Comparison of ENCODE assay signal across 16 cellular contexts in the genomic region with DNA sequence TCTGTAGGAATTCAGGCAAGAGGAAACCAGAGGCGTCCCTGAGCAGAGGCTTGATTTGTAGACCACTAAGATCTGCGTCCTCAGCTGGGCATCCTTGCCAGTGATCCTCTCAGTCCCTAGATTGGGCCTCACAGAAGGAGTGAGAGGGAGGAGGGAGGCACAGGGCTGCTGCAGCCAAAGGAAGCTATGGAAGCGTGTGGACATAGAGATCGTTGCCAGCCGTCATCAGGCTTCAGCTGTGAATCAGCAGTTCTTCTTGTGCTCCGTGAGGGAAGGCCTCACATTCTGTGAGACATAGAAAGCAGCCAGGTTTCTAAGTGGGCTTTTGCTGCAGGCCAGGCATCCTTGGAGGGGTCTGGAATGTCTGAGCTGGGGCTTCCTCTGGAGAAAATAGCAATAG.
DNase-seq lines count a peak whose midpoint lies in the region; ATAC-seq, FAIRE-seq and TF ChIP-seq lines count a peak whose summit lies in the region.
"Had no signal": no experiment of that assay in that cellular context is flagged by ENCODE, and none has a peak within 500 bp of the region (broad histone marks: within the 10 kb centered on the region; RNA-seq: fewer than 3 reads in every experiment).

No MANE protein-coding gene starts in this region.

- TF ChIP-seq RAD21 in H1 (IDR thresholded peaks at IDR 0.05 in 1 of 2, conservative IDR thresholded peaks at IDR 0.05 in 1 of 2; ENCODE audit: low read depth in 2 of 2, low read length in 2 of 2) (no peak), neural cell (conservative IDR thresholded peaks at IDR 0.05) (no peak)

- H3K36me3 ChIP-seq in H1 (ENCODE audit: control insufficient read depth in 2 of 4, insufficient read depth in 4 of 4, low read length in 3 of 4) (no peaks in the 10 kb centered on the region), neural cell (ENCODE audit: insufficient read depth, low read length) (no peaks in the 10 kb centered on the region)
- H3K36me3 ChIP-seq in CD4-positive, alpha-beta memory T cell (ENCODE audit: insufficient read depth, low read length) = no peaks in the 10 kb centered on the region

- H3K9me2 ChIP-seq in neural cell (ENCODE audit: insufficient read depth, low read length) = no peaks in the 10 kb centered on the region

- no peak overlapping the region for H3K4me2 ChIP-seq in H1 (ENCODE audit: insufficient read depth in 1 of 2, low read depth in 2 of 2, low read length in 2 of 2)
- no peak overlapping the region for H3K4me2 ChIP-seq in neural cell (ENCODE audit: low read length)

- no peak for TF ChIP-seq POLR2A in H1 (IDR thresholded peaks at IDR 0.05; ENCODE audit: control extremely low read depth in 1 of 2, low read depth in 2 of 2, low read length in 2 of 2)

- H3K9me3 ChIP-seq in right cardiac atrium (ENCODE audit: control insufficient read depth, low read length) = no peaks in the 10 kb centered on the region
- no peaks in the 10 kb centered on the region for H3K9me3 ChIP-seq in H1 (ENCODE audit: insufficient read depth in 2 of 2, low read depth in 1 of 2, low read length in 1 of 2)
- no peaks in the 10 kb centered on the region for H3K9me3 ChIP-seq in neural cell (ENCODE audit: low read length)
- no peaks in the 10 kb centered on the region for H3K9me3 ChIP-seq in CD4-positive, alpha-beta memory T cell (ENCODE audit: control insufficient read depth in 1 of 2, low read length in 2 of 2)
- H3K9me3 ChIP-seq: Caco-2 had no signal

- no peak overlapping the region for H3K4me3 Mint-ChIP-seq in CD4-positive, alpha-beta memory T cell
- H3K4me3 Mint-ChIP-seq: CD14-positive monocyte; CD8-positive, alpha-beta memory T cell; IgD-negative memory B cell had no signal

- H2BK5ac ChIP-seq in H1 (ENCODE audit: low read depth, low read length) = no peak overlapping the region

- H3K79me1 ChIP-seq in H1 (ENCODE audit: low read depth, low read length) = no peaks in the 10 kb centered on the region

- no peaks in the 10 kb centered on the region for H3F3A ChIP-seq in neural cell (ENCODE audit: insufficient read depth, low read length, poor library complexity, severe bottlenecking)

- POLR2A ChIA-PET in H1 (lab: Charles Lee; ENCODE audit: partially characterized antibody) = no interaction called here
- POLR2A ChIA-PET in CD4-positive, alpha-beta memory T cell (lab: Charles Lee; ENCODE audit: partially characterized antibody) = no interaction called here

- H3K27ac ChIP-seq in right cardiac atrium (ENCODE audit: low read length) (no peak overlapping the region), H1 (ENCODE audit: low read depth, low read length) (no peak overlapping the region; the same call in 1 of the 2 replicates), neural cell (ENCODE audit: low read length) (peak overlapping the region; percentile 18)
- H3K27ac ChIP-seq in CD4-positive, alpha-beta memory T cell (ENCODE audit: low read depth, low read length) = no peak overlapping the region

- no peak overlapping the region for H3K18ac ChIP-seq in H1 (ENCODE audit: extremely low read depth, low read length)

- H3K23ac ChIP-seq in H1 (ENCODE audit: insufficient read length) = no peak overlapping the region

- no peaks in the 10 kb centered on the region for H3K4me1 Mint-ChIP-seq in CD4-positive, alpha-beta memory T cell
- H3K4me1 Mint-ChIP-seq: CD14-positive monocyte; CD8-positive, alpha-beta memory T cell; IgD-negative memory B cell had no signal

- no peak overlapping the region for H3K27ac Mint-ChIP-seq in CD4-positive, alpha-beta memory T cell
- H3K27ac Mint-ChIP-seq: IgD-negative memory B cell had no signal

- no peak overlapping the region for H2BK12ac ChIP-seq in H1 (ENCODE audit: low read depth, low read length)

- H3K9ac ChIP-seq in H1 (replicated peaks in 1 of 4; ENCODE audit: extremely low read depth in 1 of 4, low read depth in 3 of 4, low read length in 3 of 4) = no peak overlapping the region
- no peak overlapping the region for H3K9ac ChIP-seq in neural cell (ENCODE audit: low read length)

- ATAC-seq in right cardiac atrium (peak; percentile 16 to 38), GM21515 (IDR thresholded peaks at IDR 0.05; ENCODE audit: unreplicated experiment) (no peak)
- ATAC-seq: HCT116 had no signal

- CTCF ChIA-PET in H1 (lab: Charles Lee; ENCODE audit: partially characterized antibody) = interaction anchor here (1.0 to 1.2 kb wide), 3 partner anchors 16 to 149 kb away, joined by 3 to 5 read pairs (median 3); no protein-coding TSS in a partner anchor
- CTCF ChIA-PET in CD4-positive, alpha-beta memory T cell (lab: Charles Lee; ENCODE audit: partially characterized antibody) = no interaction called here

- H3K4me3 ChIP-seq in right cardiac atrium (ENCODE audit: low read length) (no peak overlapping the region), H1 (ENCODE audit: extremely low read depth in 1 of 4, insufficient read depth in 2 of 4, low read depth in 3 of 4, low read length in 4 of 4) (no peak overlapping the region), neural cell (ENCODE audit: low read length) (no peak overlapping the region)
- no peak overlapping the region for H3K4me3 ChIP-seq in CD4-positive, alpha-beta memory T cell (ENCODE audit: low read length in 2 of 2)

- TF ChIP-seq EP300 in H1 (IDR thresholded peaks at IDR 0.05; ENCODE audit: borderline replicate concordance in 1 of 2, low read depth in 2 of 2, low read length in 2 of 2) = no peak
- no peak for TF ChIP-seq EP300 in neural cell (conservative IDR thresholded peaks at IDR 0.05; ENCODE audit: poor library complexity, severe bottlenecking)

- FAIRE-seq in H1 (lab: Jason Lieb, UNC) = no peak
- FAIRE-seq: GM19239, H54 had no signal

- no peak overlapping the region for H2AK5ac ChIP-seq in H1 (ENCODE audit: low read depth, low read length)

- no peak overlapping the region for H4K5ac ChIP-seq in H1 (ENCODE audit: insufficient read length, low read depth, low read length)

- no peaks in the 10 kb centered on the region for H3K27me3 Mint-ChIP-seq in CD4-positive, alpha-beta memory T cell
- H3K27me3 Mint-ChIP-seq: CD8-positive, alpha-beta memory T cell; IgD-negative memory B cell had no signal

- DNase-seq in right cardiac atrium = peak in 1 of 3 donors; percentile 38
- no peak for DNase-seq in cardiac septum (ENCODE audit: low spot score)
- no peak for DNase-seq in H1 (ENCODE audit: low read depth in 1 of 2, low spot score in 2 of 2)
- DNase-seq in NCI-H510A (lab: John Stamatoyannopoulos, UW) = no peak
- DNase-seq in CD4-positive, alpha-beta memory T cell = no peak
- DNase-seq: Caco-2; CD8-positive, alpha-beta memory T cell; DND-41; GDM1 had no signal

- H3K27me3 ChIP-seq in right cardiac atrium (ENCODE audit: control insufficient read depth, insufficient read depth) = no peaks in the 10 kb centered on the region
- no peaks in the 10 kb centered on the region for H3K27me3 ChIP-seq in H1 (replicated peaks in 1 of 4; ENCODE audit: control insufficient read depth in 3 of 4, extremely low read depth in 1 of 4, insufficient read depth in 3 of 4, low read length in 3 of 4)
- no peaks in the 10 kb centered on the region for H3K27me3 ChIP-seq in neural cell (ENCODE audit: insufficient read depth, low read depth, low read length)
- no peaks in the 10 kb centered on the region for H3K27me3 ChIP-seq in CD4-positive, alpha-beta memory T cell (ENCODE audit: insufficient read depth, low read length)

- H3K14ac ChIP-seq in H1 (ENCODE audit: insufficient read length) = no peak overlapping the region

- H4K91ac ChIP-seq in H1 (replicated peaks; ENCODE audit: insufficient read length, low read length) = no peak overlapping the region

- H3K79me2 ChIP-seq in H1 (ENCODE audit: control insufficient read depth in 1 of 2, insufficient read depth in 2 of 2, low read length in 2 of 2) = no peaks in the 10 kb centered on the region
- H3K79me2 ChIP-seq in neural cell (replicated peaks; ENCODE audit: insufficient read depth, low read length) = no peaks in the 10 kb centered on the region

- H3K4me1 ChIP-seq in right cardiac atrium (ENCODE audit: control insufficient read depth, insufficient read depth, low read length) = peaks cover 9% of the 10 kb centered on the region
- no peaks in the 10 kb centered on the region for H3K4me1 ChIP-seq in H1 (replicated peaks in 1 of 4; ENCODE audit: control insufficient read depth in 3 of 4, insufficient read depth in 4 of 4, low read length in 3 of 4)
- no peaks in the 10 kb centered on the region for H3K4me1 ChIP-seq in CD4-positive, alpha-beta memory T cell (ENCODE audit: insufficient read depth, low read length)
- H3K4me1 ChIP-seq: Caco-2 had no signal

- no peak overlapping the region for H2AFZ ChIP-seq in H1 (ENCODE audit: low read length)
- H2AFZ ChIP-seq in neural cell (ENCODE audit: low read depth, low read length) = no peak overlapping the region

- no peak overlapping the region for H2BK15ac ChIP-seq in H1 (ENCODE audit: low read length)

- H4K20me1 ChIP-seq in H1 (replicated peaks in 1 of 2; ENCODE audit: control insufficient read depth in 1 of 2, insufficient read depth in 2 of 2, low read length in 2 of 2) = no peaks in the 10 kb centered on the region
- no peaks in the 10 kb centered on the region for H4K20me1 ChIP-seq in neural cell (ENCODE audit: insufficient read depth)

- no peak overlapping the region for H2BK120ac ChIP-seq in H1 (replicated peaks; ENCODE audit: low read depth, low read length)

- no peak overlapping the region for H3K4ac ChIP-seq in H1 (replicated peaks; ENCODE audit: insufficient read length, low read depth, low read length)

- no peaks in the 10 kb centered on the region for H3K36me3 Mint-ChIP-seq in CD4-positive, alpha-beta memory T cell
- H3K36me3 Mint-ChIP-seq: CD14-positive monocyte, IgD-negative memory B cell had no signal

- no peaks in the 10 kb centered on the region for H3K9me3 Mint-ChIP-seq in CD4-positive, alpha-beta memory T cell

- no peak overlapping the region for H2BK20ac ChIP-seq in H1 (ENCODE audit: low read length)

- H4K8ac ChIP-seq in H1 (ENCODE audit: extremely low read depth, insufficient read depth, low read length) = peak overlapping the region; percentile 38; the same call in 1 of the 2 replicates

- H3K56ac ChIP-seq in H1 (replicated peaks; ENCODE audit: insufficient read length, low read depth, low read length) = no peak overlapping the region

- H3K23me2 ChIP-seq in H1 (ENCODE audit: low read depth, low read length) = no peaks in the 10 kb centered on the region

- intact Hi-C loops in right cardiac atrium (cut with DNase I) (no loop called here), cardiac septum (cut with DNase I) (no loop called here)
- intact Hi-C loops in CD4-positive, alpha-beta memory T cell (cut with micrococcal nuclease) = no loop called here

- WGBS in right cardiac atrium = 31% methylated on average over 6 of the region's 6 CpGs
- WGBS in H1 (ENCODE audit: extremely low coverage in 1 of 2, insufficient coverage in 1 of 2, insufficient read length in 1 of 2, insufficient replicate concordance in 2 of 2, low coverage in 1 of 2, low lambda C conversion rate in 2 of 2, missing lambda C conversion rate in 1 of 2), 2 experiments = 91% methylated on average over 6 of the region's 6 CpGs; no CpG with 5 or more reads in 1 of the 2 experiments

- TF ChIP-seq CTCF in H1 (IDR thresholded peaks at IDR 0.05; ENCODE audit: control extremely low read depth in 1 of 3, insufficient read depth in 1 of 3, low read depth in 1 of 3, low read length in 3 of 3) (no peak), neural cell (IDR thresholded peaks at IDR 0.05; ENCODE audit: poor library complexity, severe bottlenecking) (no peak)

TF ChIP-seq in neural cell, 6 proteins besides CTCF, POLR2A, EP300 and RAD21 (continues in another document):
- TF ChIP-seq MXI1 (conservative IDR thresholded peaks at IDR 0.05; ENCODE audit: poor library complexity, severe bottlenecking) = no peak
